In genomic region chr5:14665949-14666741, GRCh38 we compare ENCODE assay signal across 8 cellular contexts. TPM values are rescaled to one million over a fixed set of nuclear protein-coding genes. Genes with fewer than 3 reads are reported as not detected.
DNase-seq lines count a peak whose midpoint lies in the region; ATAC-seq and TF ChIP-seq lines count a peak whose summit lies in the region.

No MANE protein-coding gene starts in this region.

- peak overlapping the region; percentile 69 for H3K4me3 ChIP-seq in astrocyte of the spinal cord (ENCODE audit: low read depth, low read length)
- H3K4me3 ChIP-seq in mesendoderm (ENCODE audit: low read length), result no peak overlapping the region
- peak overlapping the region; percentile 81 for H3K4me3 ChIP-seq in thoracic aorta

- no CpG with 5 or more reads among the region's 9 CpGs for WGBS in mesendoderm (ENCODE audit: extremely low coverage, insufficient coverage, low lambda C conversion rate)

- H3K27me3 ChIP-seq in CD4-positive, alpha-beta T cell (ENCODE audit: control insufficient read depth, insufficient read depth, low read length), result no peaks in the 10 kb centered on the region
- H3K27me3 ChIP-seq in mesendoderm (ENCODE audit: insufficient read depth, low read length, poor library complexity) (no peaks in the 10 kb centered on the region), thoracic aorta (replicated peaks; ENCODE audit: insufficient read depth) (no peaks in the 10 kb centered on the region)

- no peaks in the 10 kb centered on the region for H3K9me3 ChIP-seq in CD4-positive, alpha-beta T cell (ENCODE audit: control insufficient read depth, low read length)
- H3K9me3 ChIP-seq in thoracic aorta, result no peaks in the 10 kb centered on the region

- peak overlapping the region; percentile 55 for H3K27ac ChIP-seq in CD4-positive, alpha-beta T cell (ENCODE audit: low read depth, low read length)
- H3K27ac ChIP-seq in mesendoderm (ENCODE audit: low read depth, low read length), result no peak overlapping the region
- H3K27ac ChIP-seq in thoracic aorta, result peak overlapping the region in 1 of 2 donors; percentile 90

- no peak overlapping the region for H2AK5ac ChIP-seq in mesendoderm (ENCODE audit: low read length)

- peaks cover 24% of the 10 kb centered on the region for H3K79me2 ChIP-seq in mesendoderm (ENCODE audit: control insufficient read depth, insufficient read depth, low read length)

- intact Hi-C loops in CD4-positive, alpha-beta T cell (cut with DNase I, micrococcal nuclease), result loop anchor here (5.0 to 10.0 kb wide), 3 partner anchors 41 to 521 kb away; partner anchors contain the start of genes OTULINL (in 1 of the 2) and TRIO (in 1 of the 2)

- H3K56ac ChIP-seq in mesendoderm (ENCODE audit: low read length), result peak overlapping the region; percentile 40

- no peak overlapping the region for H2BK5ac ChIP-seq in mesendoderm (ENCODE audit: low read length)

- peaks cover 25% of the 10 kb centered on the region for H3K36me3 Mint-ChIP-seq in CD4-positive, alpha-beta T cell (ENCODE audit: low read depth)

- POLR2A ChIA-PET in CD4-positive, alpha-beta T cell (lab: Charles Lee), result interaction anchor here (1.3 to 2.7 kb wide), 3 partner anchors 10 to 84 kb away, joined by 4 to 12 read pairs (median 6); no protein-coding TSS in a partner anchor

- peaks cover 16% of the 10 kb centered on the region for H3K79me1 ChIP-seq in mesendoderm (ENCODE audit: low read length)

- H3K9me3 Mint-ChIP-seq in CD4-positive, alpha-beta T cell, result no peaks in the 10 kb centered on the region

- peak; percentile 25 to 58 (median 40) for DNase-seq in CD4-positive, alpha-beta T cell
- DNase-seq in SK-N-DZ (ENCODE audit: low spot score) (peak; percentile 26), astrocyte of the spinal cord (ENCODE audit: low read depth, low spot score) (no peak), mesendoderm (peak; percentile 42), thoracic aorta (ENCODE audit: low spot score) (no peak), nucleus accumbens (lab: John Stamatoyannopoulos, UW) (no peak)

- peaks cover 5% of the 10 kb centered on the region for H3K4me1 ChIP-seq in mesendoderm (ENCODE audit: control insufficient read depth, low read depth, low read length)
- H3K4me1 ChIP-seq in thoracic aorta (ENCODE audit: control insufficient read depth in 1 of 2, low read depth in 2 of 2), result peaks cover 32 to 58% of the 10 kb centered on the region in 2 donors

- H3K9ac ChIP-seq in mesendoderm (ENCODE audit: low read length), result peak overlapping the region; percentile 47

- H3K4me3 Mint-ChIP-seq in CD4-positive, alpha-beta T cell, result peak overlapping the region; percentile 90

- peaks cover 76% of the 10 kb centered on the region for H3K4me1 Mint-ChIP-seq in CD4-positive, alpha-beta T cell (ENCODE audit: low read depth)

- peak overlapping the region; percentile 90 for H3K27ac Mint-ChIP-seq in CD4-positive, alpha-beta T cell

- H3K36me3 ChIP-seq in mesendoderm (ENCODE audit: control insufficient read depth, insufficient read depth, low read length) (no peaks in the 10 kb centered on the region), thoracic aorta (no peaks in the 10 kb centered on the region)

- H4K8ac ChIP-seq in mesendoderm (ENCODE audit: low read depth, low read length), result no peak overlapping the region

- TF ChIP-seq POLR2A in GM18951 (IDR thresholded peaks at IDR 0.05; ENCODE audit: extremely low read depth, insufficient read depth, insufficient read length), result peak; percentile 51

- no peak overlapping the region for H3K23ac ChIP-seq in mesendoderm (ENCODE audit: low read length)

- H2BK15ac ChIP-seq in mesendoderm (replicated peaks; ENCODE audit: low read depth), result no peak overlapping the region

- no peak overlapping the region for H3K4me2 ChIP-seq in mesendoderm (ENCODE audit: low read length)

- in situ Hi-C loops in GM18951 (cut with MboI; ENCODE audit: low sequenced_read_pairs, unreplicated experiment) (loop anchor here (25.0 kb wide), 1 partner anchor 504 kb away; no protein-coding TSS in a partner anchor), astrocyte of the spinal cord (cut with HindIII; ENCODE audit: low sequenced_read_pairs) (no loop called here)

- no peak overlapping the region for H4K5ac ChIP-seq in mesendoderm (ENCODE audit: low read length)

- no peaks in the 10 kb centered on the region for H3K27me3 Mint-ChIP-seq in CD4-positive, alpha-beta T cell

- ATAC-seq in CD4-positive, alpha-beta T cell (ENCODE audit: poor library complexity), result peak; percentile 63
- ATAC-seq in HG03097 (IDR thresholded peaks at IDR 0.05; ENCODE audit: low FRiP score, unreplicated experiment) (peak; percentile 30), thoracic aorta (ENCODE audit: insufficient number of reproducible peaks, low FRiP score, low read depth) (no peak)

- no peak overlapping the region for H2BK120ac ChIP-seq in mesendoderm (ENCODE audit: low read depth, low read length)

- peak; percentile 35 for TF ChIP-seq CTCF in CD4-positive, alpha-beta T cell (IDR thresholded peaks at IDR 0.05)
- TF ChIP-seq CTCF in astrocyte of the spinal cord (IDR thresholded peaks at IDR 0.05; ENCODE audit: low read depth, low read length) (no peak), thoracic aorta (IDR thresholded peaks at IDR 0.05) (no peak)

- H3K18ac ChIP-seq in mesendoderm (ENCODE audit: low read length), result no peak overlapping the region

- CTCF ChIA-PET in CD4-positive, alpha-beta T cell (lab: Charles Lee), result interaction anchor here (0.7 to 1.9 kb wide), 3 partner anchors 9 to 74 kb away, joined by 3 to 8 read pairs (median 6); no protein-coding TSS in a partner anchor

- H3K4ac ChIP-seq in mesendoderm (ENCODE audit: low read depth, low read length), result no peak overlapping the region

RNA-seq across cellular contexts. Expression of gene OTULIN, which starts 1.6 kb away (rescaled TPM):
- 10 to 100 TPM; 69.4 to 77.0 TPM for total RNA-seq in CD4-positive, alpha-beta T cell
- polyA plus RNA-seq in SK-N-DZ (2014; cell fraction: cytosol; rRNA removed), result 17.8 and 47.2 TPM in 2 replicates
- polyA plus RNA-seq in SK-N-DZ (2014; cell fraction: nucleus; rRNA removed), result 15.2 and 21.5 TPM in 2 replicates
- 6.4 TPM for polyA plus RNA-seq in mesendoderm (2013, experiment 1 of 2)
- 6.2 TPM for polyA plus RNA-seq in mesendoderm (2013, experiment 2 of 2)
- total RNA-seq in thoracic aorta, result 10 to 100 TPM; 52.5 to 52.9 TPM

Comparison
In these comparisons a context has a peak if more than half of its experiments do, and no peak if none do; other contexts are left out.
1. DNase-seq: peak in CD4-positive, alpha-beta T cell (10 of 10), SK-N-DZ (single experiment) and mesendoderm (single experiment); none in astrocyte of the spinal cord (single experiment), thoracic aorta (single experiment) and nucleus accumbens (0 of 56).